ENCODE assay signal across 13 cellular contexts in genomic region chr16:83732536-83732935, GRCh38.
"Had no signal": no experiment of that assay in that cellular context is flagged by ENCODE, and none has a peak within 500 bp of the region (broad histone marks: within the 10 kb centered on the region; RNA-seq: fewer than 3 reads in every experiment).

No MANE protein-coding gene starts in this region.

- H3K4me1 ChIP-seq: neural progenitor cell, parathyroid adenoma, stomach, thyroid gland had no signal

- H3K79me2 ChIP-seq: parathyroid adenoma had no signal

- H3K36me3 ChIP-seq: neural progenitor cell, stomach, thyroid gland had no signal

- H3K27ac ChIP-seq: dorsolateral prefrontal cortex, neural progenitor cell, parathyroid adenoma, stomach, thyroid gland had no signal

- DNase-seq: dorsolateral prefrontal cortex; effector CD4-positive, alpha-beta T cell; kidney; naive thymus-derived CD4-positive, alpha-beta T cell; stimulated activated CD4-positive, alpha-beta T cell treated with anti-CD3 and anti-CD28 coated beads, Interleukin-2, amount 100 ng/mL, for 24 hours; stimulated activated CD4-positive, alpha-beta T cell treated with anti-CD3 and anti-CD28 coated beads, Interleukin-4, amount 100 ng/mL, for 24 hours; stimulated activated naive CD4-positive, alpha-beta T cell treated with Interleukin-2 at 50 U/mL for 16 hours; stomach; trophoblast cell had no signal

- H3K4me2 ChIP-seq: neural progenitor cell had no signal

- H2AFZ ChIP-seq: neural progenitor cell, parathyroid adenoma had no signal

- H3K9me3 ChIP-seq: thyroid gland had no signal

- H3K27me3 ChIP-seq: dorsolateral prefrontal cortex, neural progenitor cell, stomach, thyroid gland had no signal

- H3K4me3 ChIP-seq: dorsolateral prefrontal cortex, lung, neural progenitor cell, stomach, thyroid gland had no signal
